ENCODE assay signal across 1 cellular context in the genomic region with DNA sequence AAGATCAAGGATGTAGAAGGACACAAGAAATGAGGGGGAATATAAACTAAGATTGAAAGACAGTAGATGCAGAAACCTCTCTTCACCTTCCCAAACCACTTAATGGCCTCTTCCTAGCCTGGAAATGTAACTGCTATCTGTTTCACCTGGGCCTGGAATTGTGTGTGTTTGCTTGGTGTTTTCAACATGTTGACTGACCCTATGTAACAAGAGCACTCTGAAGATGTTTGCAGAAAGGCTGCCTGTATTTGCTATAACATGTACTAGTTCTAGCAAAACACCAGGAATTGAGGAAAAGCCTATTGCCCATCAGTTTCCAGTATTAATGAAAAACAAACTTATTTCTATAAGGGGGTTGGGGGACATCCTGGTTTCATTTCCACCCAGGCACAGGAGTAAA.
TF ChIP-seq lines count a peak whose summit lies in the region.

No MANE protein-coding gene starts in this region.

TF ChIP-seq in HepG2, 621 proteins besides CTCF, POLR2A, EP300 and RAD21 (continued from another document and continues in another):
- TF ChIP-seq, protein P1, sequence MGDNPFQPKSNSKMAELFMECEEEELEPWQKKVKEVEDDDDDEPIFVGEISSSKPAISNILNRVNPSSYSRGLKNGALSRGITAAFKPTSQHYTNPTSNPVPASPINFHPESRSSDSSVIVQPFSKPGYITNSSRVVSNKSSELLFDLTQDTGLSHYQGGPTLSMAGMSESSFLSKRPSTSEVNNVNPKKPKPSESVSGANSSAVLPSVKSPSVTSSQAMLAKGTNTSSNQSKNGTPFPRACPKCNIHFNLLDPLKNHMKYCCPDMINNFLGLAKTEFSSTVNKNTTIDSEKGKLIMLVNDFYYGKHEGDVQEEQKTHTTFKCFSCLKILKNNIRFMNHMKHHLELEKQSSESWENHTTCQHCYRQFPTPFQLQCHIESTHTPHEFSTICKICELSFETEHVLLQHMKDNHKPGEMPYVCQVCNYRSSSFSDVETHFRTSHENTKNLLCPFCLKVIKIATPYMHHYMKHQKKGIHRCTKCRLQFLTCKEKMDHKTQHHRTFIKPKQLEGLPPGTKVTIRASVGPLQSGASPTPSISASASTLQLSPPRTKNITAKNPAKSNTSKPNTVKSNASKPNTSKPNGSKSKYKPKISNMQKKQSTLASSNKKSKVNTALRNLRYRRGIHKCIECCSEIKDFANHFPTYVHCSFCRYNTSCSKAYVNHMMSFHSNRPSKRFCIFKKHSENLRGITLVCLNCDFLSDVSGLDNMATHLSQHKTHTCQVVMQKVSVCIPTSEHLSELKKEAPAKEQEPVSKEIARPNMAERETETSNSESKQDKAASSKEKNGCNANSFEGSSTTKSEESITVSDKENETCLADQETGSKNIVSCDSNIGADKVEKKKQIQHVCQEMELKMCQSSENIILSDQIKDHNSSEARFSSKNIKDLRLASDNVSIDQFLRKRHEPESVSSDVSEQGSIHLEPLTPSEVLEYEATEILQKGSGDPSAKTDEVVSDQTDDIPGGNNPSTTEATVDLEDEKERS (CRISPR knock-in tag; IDR thresholded peaks at IDR 0.05), result no peak
- TF ChIP-seq ZNF264 (CRISPR knock-in tag; IDR thresholded peaks at IDR 0.05), result no peak
- TF ChIP-seq, protein P2, sequence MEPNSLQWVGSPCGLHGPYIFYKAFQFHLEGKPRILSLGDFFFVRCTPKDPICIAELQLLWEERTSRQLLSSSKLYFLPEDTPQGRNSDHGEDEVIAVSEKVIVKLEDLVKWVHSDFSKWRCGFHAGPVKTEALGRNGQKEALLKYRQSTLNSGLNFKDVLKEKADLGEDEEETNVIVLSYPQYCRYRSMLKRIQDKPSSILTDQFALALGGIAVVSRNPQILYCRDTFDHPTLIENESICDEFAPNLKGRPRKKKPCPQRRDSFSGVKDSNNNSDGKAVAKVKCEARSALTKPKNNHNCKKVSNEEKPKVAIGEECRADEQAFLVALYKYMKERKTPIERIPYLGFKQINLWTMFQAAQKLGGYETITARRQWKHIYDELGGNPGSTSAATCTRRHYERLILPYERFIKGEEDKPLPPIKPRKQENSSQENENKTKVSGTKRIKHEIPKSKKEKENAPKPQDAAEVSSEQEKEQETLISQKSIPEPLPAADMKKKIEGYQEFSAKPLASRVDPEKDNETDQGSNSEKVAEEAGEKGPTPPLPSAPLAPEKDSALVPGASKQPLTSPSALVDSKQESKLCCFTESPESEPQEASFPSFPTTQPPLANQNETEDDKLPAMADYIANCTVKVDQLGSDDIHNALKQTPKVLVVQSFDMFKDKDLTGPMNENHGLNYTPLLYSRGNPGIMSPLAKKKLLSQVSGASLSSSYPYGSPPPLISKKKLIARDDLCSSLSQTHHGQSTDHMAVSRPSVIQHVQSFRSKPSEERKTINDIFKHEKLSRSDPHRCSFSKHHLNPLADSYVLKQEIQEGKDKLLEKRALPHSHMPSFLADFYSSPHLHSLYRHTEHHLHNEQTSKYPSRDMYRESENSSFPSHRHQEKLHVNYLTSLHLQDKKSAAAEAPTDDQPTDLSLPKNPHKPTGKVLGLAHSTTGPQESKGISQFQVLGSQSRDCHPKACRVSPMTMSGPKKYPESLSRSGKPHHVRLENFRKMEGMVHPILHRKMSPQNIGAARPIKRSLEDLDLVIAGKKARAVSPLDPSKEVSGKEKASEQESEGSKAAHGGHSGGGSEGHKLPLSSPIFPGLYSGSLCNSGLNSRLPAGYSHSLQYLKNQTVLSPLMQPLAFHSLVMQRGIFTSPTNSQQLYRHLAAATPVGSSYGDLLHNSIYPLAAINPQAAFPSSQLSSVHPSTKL (CRISPR knock-in tag; IDR thresholded peaks at IDR 0.05), result peak; percentile 61
- TF ChIP-seq MBD4 (IDR thresholded peaks at IDR 0.05; ENCODE audit: borderline replicate concordance, low read length), result no peak
- no peak for TF ChIP-seq ZSCAN30 (CRISPR knock-in tag; IDR thresholded peaks at IDR 0.05)
- TF ChIP-seq SCMH1 (CRISPR knock-in tag; IDR thresholded peaks at IDR 0.05; ENCODE audit: borderline replicate concordance), result no peak
- TF ChIP-seq KDM2A (CRISPR knock-in tag; IDR thresholded peaks at IDR 0.05; ENCODE audit: borderline replicate concordance, low read depth), result no peak
- peak; percentile 69; the same call in 1 of the 2 replicates for TF ChIP-seq MED1 (CRISPR knock-in tag; IDR thresholded peaks at IDR 0.05)
- TF ChIP-seq, protein P3, sequence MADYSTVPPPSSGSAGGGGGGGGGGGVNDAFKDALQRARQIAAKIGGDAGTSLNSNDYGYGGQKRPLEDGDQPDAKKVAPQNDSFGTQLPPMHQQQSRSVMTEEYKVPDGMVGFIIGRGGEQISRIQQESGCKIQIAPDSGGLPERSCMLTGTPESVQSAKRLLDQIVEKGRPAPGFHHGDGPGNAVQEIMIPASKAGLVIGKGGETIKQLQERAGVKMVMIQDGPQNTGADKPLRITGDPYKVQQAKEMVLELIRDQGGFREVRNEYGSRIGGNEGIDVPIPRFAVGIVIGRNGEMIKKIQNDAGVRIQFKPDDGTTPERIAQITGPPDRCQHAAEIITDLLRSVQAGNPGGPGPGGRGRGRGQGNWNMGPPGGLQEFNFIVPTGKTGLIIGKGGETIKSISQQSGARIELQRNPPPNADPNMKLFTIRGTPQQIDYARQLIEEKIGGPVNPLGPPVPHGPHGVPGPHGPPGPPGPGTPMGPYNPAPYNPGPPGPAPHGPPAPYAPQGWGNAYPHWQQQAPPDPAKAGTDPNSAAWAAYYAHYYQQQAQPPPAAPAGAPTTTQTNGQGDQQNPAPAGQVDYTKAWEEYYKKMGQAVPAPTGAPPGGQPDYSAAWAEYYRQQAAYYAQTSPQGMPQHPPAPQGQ (CRISPR knock-in tag; IDR thresholded peaks at IDR 0.05; ENCODE audit: borderline replicate concordance), result no peak
- no peak for TF ChIP-seq ETV6 (CRISPR knock-in tag; conservative IDR thresholded peaks at IDR 0.05)
- no peak for TF ChIP-seq TMF1 (CRISPR knock-in tag; IDR thresholded peaks at IDR 0.05; ENCODE audit: low read depth)
- no peak for TF ChIP-seq ZNF749 (CRISPR knock-in tag; IDR thresholded peaks at IDR 0.05; ENCODE audit: borderline replicate concordance)
- no peak for TF ChIP-seq ZZZ3 (CRISPR knock-in tag; IDR thresholded peaks at IDR 0.05; ENCODE audit: borderline replicate concordance)
- TF ChIP-seq YY1 (IDR thresholded peaks at IDR 0.05; ENCODE audit: insufficient read depth, insufficient replicate concordance, low read depth, low read length), result no peak
- TF ChIP-seq, protein P4, sequence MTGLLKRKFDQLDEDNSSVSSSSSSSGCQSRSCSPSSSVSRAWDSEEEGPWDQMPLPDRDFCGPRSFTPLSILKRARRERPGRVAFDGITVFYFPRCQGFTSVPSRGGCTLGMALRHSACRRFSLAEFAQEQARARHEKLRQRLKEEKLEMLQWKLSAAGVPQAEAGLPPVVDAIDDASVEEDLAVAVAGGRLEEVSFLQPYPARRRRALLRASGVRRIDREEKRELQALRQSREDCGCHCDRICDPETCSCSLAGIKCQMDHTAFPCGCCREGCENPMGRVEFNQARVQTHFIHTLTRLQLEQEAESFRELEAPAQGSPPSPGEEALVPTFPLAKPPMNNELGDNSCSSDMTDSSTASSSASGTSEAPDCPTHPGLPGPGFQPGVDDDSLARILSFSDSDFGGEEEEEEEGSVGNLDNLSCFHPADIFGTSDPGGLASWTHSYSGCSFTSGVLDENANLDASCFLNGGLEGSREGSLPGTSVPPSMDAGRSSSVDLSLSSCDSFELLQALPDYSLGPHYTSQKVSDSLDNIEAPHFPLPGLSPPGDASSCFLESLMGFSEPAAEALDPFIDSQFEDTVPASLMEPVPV (CRISPR knock-in tag; IDR thresholded peaks at IDR 0.05), result no peak
- TF ChIP-seq, protein P5, sequence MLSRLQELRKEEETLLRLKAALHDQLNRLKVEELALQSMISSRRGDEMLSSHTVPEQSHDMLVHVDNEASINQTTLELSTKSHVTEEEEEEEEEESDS (CRISPR knock-in tag; IDR thresholded peaks at IDR 0.05; ENCODE audit: borderline replicate concordance), result no peak
- no peak for TF ChIP-seq SMYD3 (CRISPR knock-in tag; IDR thresholded peaks at IDR 0.05)
- TF ChIP-seq ZBTB21 (CRISPR knock-in tag; IDR thresholded peaks at IDR 0.05), result no peak
- TF ChIP-seq TEAD3 (CRISPR knock-in tag; optimal IDR thresholded peaks at IDR 0.05; ENCODE audit: borderline replicate concordance), result peak; percentile 36
- TF ChIP-seq THYN1 (CRISPR knock-in tag; IDR thresholded peaks at IDR 0.05; ENCODE audit: borderline replicate concordance, low read depth), result no peak
- TF ChIP-seq MAFK (conservative IDR thresholded peaks at IDR 0.05 in 1 of 2, IDR thresholded peaks at IDR 0.05 in 1 of 2; ENCODE audit: low read length in 2 of 2), result no peak
- TF ChIP-seq HMG20A (CRISPR knock-in tag; IDR thresholded peaks at IDR 0.05; ENCODE audit: borderline replicate concordance), result 0 out of 2 replicates have a peak, but pooled peaks have one; percentile 18
- TF ChIP-seq ASH2L (IDR thresholded peaks at IDR 0.05; ENCODE audit: insufficient read length, low read depth, low read length), result no peak
- TF ChIP-seq, protein P6, sequence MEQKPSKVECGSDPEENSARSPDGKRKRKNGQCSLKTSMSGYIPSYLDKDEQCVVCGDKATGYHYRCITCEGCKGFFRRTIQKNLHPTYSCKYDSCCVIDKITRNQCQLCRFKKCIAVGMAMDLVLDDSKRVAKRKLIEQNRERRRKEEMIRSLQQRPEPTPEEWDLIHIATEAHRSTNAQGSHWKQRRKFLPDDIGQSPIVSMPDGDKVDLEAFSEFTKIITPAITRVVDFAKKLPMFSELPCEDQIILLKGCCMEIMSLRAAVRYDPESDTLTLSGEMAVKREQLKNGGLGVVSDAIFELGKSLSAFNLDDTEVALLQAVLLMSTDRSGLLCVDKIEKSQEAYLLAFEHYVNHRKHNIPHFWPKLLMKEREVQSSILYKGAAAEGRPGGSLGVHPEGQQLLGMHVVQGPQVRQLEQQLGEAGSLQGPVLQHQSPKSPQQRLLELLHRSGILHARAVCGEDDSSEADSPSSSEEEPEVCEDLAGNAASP (CRISPR knock-in tag; IDR thresholded peaks at IDR 0.05; ENCODE audit: borderline replicate concordance), result no peak
- no peak for TF ChIP-seq ZNF563 (CRISPR knock-in tag; IDR thresholded peaks at IDR 0.05)
- no peak for TF ChIP-seq ARNT2 (CRISPR knock-in tag; IDR thresholded peaks at IDR 0.05; ENCODE audit: low read depth)
- TF ChIP-seq ZNF782 (CRISPR knock-in tag; IDR thresholded peaks at IDR 0.05; ENCODE audit: borderline replicate concordance), result no peak
- TF ChIP-seq HIVEP1 (CRISPR knock-in tag; IDR thresholded peaks at IDR 0.05), result no peak
- TF ChIP-seq ZNF720 (CRISPR knock-in tag; IDR thresholded peaks at IDR 0.05), result no peak
- TF ChIP-seq, protein P7, sequence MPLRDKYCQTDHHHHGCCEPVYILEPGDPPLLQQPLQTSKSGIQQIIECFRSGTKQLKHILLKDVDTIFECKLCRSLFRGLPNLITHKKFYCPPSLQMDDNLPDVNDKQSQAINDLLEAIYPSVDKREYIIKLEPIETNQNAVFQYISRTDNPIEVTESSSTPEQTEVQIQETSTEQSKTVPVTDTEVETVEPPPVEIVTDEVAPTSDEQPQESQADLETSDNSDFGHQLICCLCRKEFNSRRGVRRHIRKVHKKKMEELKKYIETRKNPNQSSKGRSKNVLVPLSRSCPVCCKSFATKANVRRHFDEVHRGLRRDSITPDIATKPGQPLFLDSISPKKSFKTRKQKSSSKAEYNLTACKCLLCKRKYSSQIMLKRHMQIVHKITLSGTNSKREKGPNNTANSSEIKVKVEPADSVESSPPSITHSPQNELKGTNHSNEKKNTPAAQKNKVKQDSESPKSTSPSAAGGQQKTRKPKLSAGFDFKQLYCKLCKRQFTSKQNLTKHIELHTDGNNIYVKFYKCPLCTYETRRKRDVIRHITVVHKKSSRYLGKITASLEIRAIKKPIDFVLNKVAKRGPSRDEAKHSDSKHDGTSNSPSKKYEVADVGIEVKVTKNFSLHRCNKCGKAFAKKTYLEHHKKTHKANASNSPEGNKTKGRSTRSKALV (CRISPR knock-in tag; IDR thresholded peaks at IDR 0.05), result no peak
- TF ChIP-seq, protein P8, sequence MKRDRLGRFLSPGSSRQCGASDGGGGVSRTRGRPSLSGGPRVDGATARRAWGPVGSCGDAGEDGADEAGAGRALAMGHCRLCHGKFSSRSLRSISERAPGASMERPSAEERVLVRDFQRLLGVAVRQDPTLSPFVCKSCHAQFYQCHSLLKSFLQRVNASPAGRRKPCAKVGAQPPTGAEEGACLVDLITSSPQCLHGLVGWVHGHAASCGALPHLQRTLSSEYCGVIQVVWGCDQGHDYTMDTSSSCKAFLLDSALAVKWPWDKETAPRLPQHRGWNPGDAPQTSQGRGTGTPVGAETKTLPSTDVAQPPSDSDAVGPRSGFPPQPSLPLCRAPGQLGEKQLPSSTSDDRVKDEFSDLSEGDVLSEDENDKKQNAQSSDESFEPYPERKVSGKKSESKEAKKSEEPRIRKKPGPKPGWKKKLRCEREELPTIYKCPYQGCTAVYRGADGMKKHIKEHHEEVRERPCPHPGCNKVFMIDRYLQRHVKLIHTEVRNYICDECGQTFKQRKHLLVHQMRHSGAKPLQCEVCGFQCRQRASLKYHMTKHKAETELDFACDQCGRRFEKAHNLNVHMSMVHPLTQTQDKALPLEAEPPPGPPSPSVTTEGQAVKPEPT (CRISPR knock-in tag; IDR thresholded peaks at IDR 0.05; ENCODE audit: low read depth), result no peak
- TF ChIP-seq, protein P9, sequence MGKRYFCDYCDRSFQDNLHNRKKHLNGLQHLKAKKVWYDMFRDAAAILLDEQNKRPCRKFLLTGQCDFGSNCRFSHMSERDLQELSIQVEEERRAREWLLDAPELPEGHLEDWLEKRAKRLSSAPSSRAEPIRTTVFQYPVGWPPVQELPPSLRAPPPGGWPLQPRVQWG (CRISPR knock-in tag; IDR thresholded peaks at IDR 0.05; ENCODE audit: borderline replicate concordance, low read depth), result no peak
- no peak for TF ChIP-seq ZNF101 (CRISPR knock-in tag; IDR thresholded peaks at IDR 0.05; ENCODE audit: borderline replicate concordance, low read depth)
- no peak for TF ChIP-seq ZNF841 (CRISPR knock-in tag; IDR thresholded peaks at IDR 0.05; ENCODE audit: borderline replicate concordance)
- TF ChIP-seq, protein P10, sequence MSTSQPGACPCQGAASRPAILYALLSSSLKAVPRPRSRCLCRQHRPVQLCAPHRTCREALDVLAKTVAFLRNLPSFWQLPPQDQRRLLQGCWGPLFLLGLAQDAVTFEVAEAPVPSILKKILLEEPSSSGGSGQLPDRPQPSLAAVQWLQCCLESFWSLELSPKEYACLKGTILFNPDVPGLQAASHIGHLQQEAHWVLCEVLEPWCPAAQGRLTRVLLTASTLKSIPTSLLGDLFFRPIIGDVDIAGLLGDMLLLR (CRISPR knock-in tag; IDR thresholded peaks at IDR 0.05), result no peak
- TF ChIP-seq NR2F6 (IDR thresholded peaks at IDR 0.05), result no peak
- TF ChIP-seq NR2F6 (CRISPR knock-in tag; IDR thresholded peaks at IDR 0.05), result no peak
- no peak for TF ChIP-seq CREB1 (IDR thresholded peaks at IDR 0.05)
- no peak for TF ChIP-seq CREB1 (CRISPR knock-in tag; IDR thresholded peaks at IDR 0.05)
- no peak for TF ChIP-seq ARID2 (CRISPR knock-in tag; IDR thresholded peaks at IDR 0.05; ENCODE audit: borderline replicate concordance)
- no peak for TF ChIP-seq REL (CRISPR knock-in tag; conservative IDR thresholded peaks at IDR 0.05)
- TF ChIP-seq HNRNPH1 (optimal IDR thresholded peaks at IDR 0.05; ENCODE audit: low read depth, low read length), result no peak
- no peak for TF ChIP-seq GTF3A (CRISPR knock-in tag; conservative IDR thresholded peaks at IDR 0.05)
- TF ChIP-seq EEA1 (CRISPR knock-in tag; IDR thresholded peaks at IDR 0.05; ENCODE audit: borderline replicate concordance), result no peak
- TF ChIP-seq GATAD2A (CRISPR knock-in tag; IDR thresholded peaks at IDR 0.05), result peak; percentile 41; the same call in 1 of the 2 replicates
- TF ChIP-seq IRX3 (CRISPR knock-in tag; IDR thresholded peaks at IDR 0.05; ENCODE audit: borderline replicate concordance, low read depth), result no peak
- no peak for TF ChIP-seq ZNF589 (CRISPR knock-in tag; conservative IDR thresholded peaks at IDR 0.05)
- TF ChIP-seq ZNF143 (CRISPR knock-in tag; IDR thresholded peaks at IDR 0.05), result no peak
- no peak for TF ChIP-seq PHB2 (IDR thresholded peaks at IDR 0.05; ENCODE audit: partially characterized antibody)
- TF ChIP-seq CREM (IDR thresholded peaks at IDR 0.05), result no peak
- no peak for TF ChIP-seq CREM (CRISPR knock-in tag; IDR thresholded peaks at IDR 0.05)
